Comparison of ENCODE assay signal across 30 cellular contexts in genomic region chr1:56167596-56167995, GRCh38.
"Had no signal": no experiment of that assay in that cellular context is flagged by ENCODE, and none has a peak within 500 bp of the region (broad histone marks: within the 10 kb centered on the region; RNA-seq: fewer than 3 reads in every experiment).

No MANE protein-coding gene starts in this region.

- H3K9me3 ChIP-seq: adrenal gland, body of pancreas, gastrocnemius medialis had no signal

- H3K4me1 ChIP-seq: adrenal gland, body of pancreas, foreskin keratinocyte, gastrocnemius medialis had no signal

- H3K27ac ChIP-seq: adrenal gland, body of pancreas, esophagus muscularis mucosa, foreskin keratinocyte, gastrocnemius medialis, heart left ventricle had no signal

- H3K27me3 ChIP-seq: adrenal gland, body of pancreas, esophagus muscularis mucosa, foreskin keratinocyte, gastrocnemius medialis, heart left ventricle had no signal

- ATAC-seq: activated naive CD8-positive, alpha-beta T cell treated with anti-CD3 and anti-CD28 coated beads, Interleukin-2, amount 50 U/mL, for 24 hours; activated T-cell treated with anti-CD3 and anti-CD28 coated beads, Interleukin-2, amount 50 U/mL, for 4 hours; activated T-helper 17 cell treated with anti-CD3 and anti-CD28 coated beads, Interleukin-2, amount 50 U/mL, for 72 hours; body of pancreas; effector memory CD8-positive, alpha-beta T cell; foreskin keratinocyte; gastrocnemius medialis; heart left ventricle had no signal

- H3K9me3 Mint-ChIP-seq: activated CD4-positive, alpha-beta memory T cell treated with anti-CD3 and anti-CD28 coated beads, Interleukin-2, amount 10 ng/mL, durations not matched to agents 7 days and 5 days; activated CD4-positive, alpha-beta T cell treated with anti-CD3 and anti-CD28 coated beads, Interleukin-2, amount 10 ng/mL, durations not matched to agents 7 days and 5 days; activated naive CD8-positive, alpha-beta T cell treated with anti-CD3 and anti-CD28 coated beads for 36 hours; activated T-helper 17 cell treated with anti-CD3 and anti-CD28 coated beads, Interleukin-2, amount 50 U/mL, for 72 hours had no signal

- H3K27ac Mint-ChIP-seq: activated CD4-positive, alpha-beta memory T cell treated with anti-CD3 and anti-CD28 coated beads, Interleukin-2, amount 10 ng/mL, durations not matched to agents 7 days and 5 days; activated CD4-positive, alpha-beta T cell treated with anti-CD3 and anti-CD28 coated beads, Interleukin-2, amount 10 ng/mL, durations not matched to agents 7 days and 5 days; activated naive CD4-positive, alpha-beta T cell treated with anti-CD3 and anti-CD28 coated beads for 36 hours; activated naive CD4-positive, alpha-beta T cell treated with anti-CD3 and anti-CD28 coated beads, Interleukin-2, amount 50 U/mL, for 24 hours; activated naive CD8-positive, alpha-beta T cell treated with anti-CD3 and anti-CD28 coated beads for 36 hours; activated naive CD8-positive, alpha-beta T cell treated with anti-CD3 and anti-CD28 coated beads, Interleukin-2, amount 50 U/mL, for 24 hours; activated T-helper 17 cell treated with anti-CD3 and anti-CD28 coated beads, Interleukin-2, amount 50 U/mL, for 72 hours; effector memory CD8-positive, alpha-beta T cell had no signal

- H3K4me3 ChIP-seq: adrenal gland, body of pancreas, esophagus muscularis mucosa, gastrocnemius medialis, heart left ventricle had no signal

- H3K36me3 Mint-ChIP-seq: activated naive CD4-positive, alpha-beta T cell treated with anti-CD3 and anti-CD28 coated beads, Interleukin-2, amount 50 U/mL, for 24 hours; activated naive CD8-positive, alpha-beta T cell treated with anti-CD3 and anti-CD28 coated beads for 36 hours had no signal

- H3K27me3 Mint-ChIP-seq: activated CD4-positive, alpha-beta memory T cell treated with anti-CD3 and anti-CD28 coated beads, Interleukin-2, amount 10 ng/mL, durations not matched to agents 7 days and 5 days; activated naive CD8-positive, alpha-beta T cell treated with anti-CD3 and anti-CD28 coated beads for 36 hours had no signal

- DNase-seq: activated CD4-positive, alpha-beta memory T cell treated with anti-CD3 and anti-CD28 coated beads, Interleukin-2, amount 10 ng/mL, durations not matched to agents 7 days and 5 days; activated CD4-positive, alpha-beta T cell treated with anti-CD3 and anti-CD28 coated beads for 1 hour; activated CD4-positive, alpha-beta T cell treated with anti-CD3 and anti-CD28 coated beads for 4 hours; activated CD4-positive, alpha-beta T cell treated with anti-CD3 and anti-CD28 coated beads, Interleukin-2, amount 10 ng/mL, durations not matched to agents 7 days and 5 days; activated CD4-positive, alpha-beta T cell treated with anti-CD3 and anti-CD28 coated beads, Interleukin-2, amount 50 U/mL, for 4 hours; activated CD8-positive, alpha-beta memory T cell treated with anti-CD3 and anti-CD28 coated beads, Interleukin-2, amount 50 U/mL, for 48 hours; activated effector memory CD4-positive, alpha-beta T cell treated with Interleukin-2 at 50 U/mL for 16 hours; activated gamma-delta T cell treated with Interleukin-2 at 50 U/mL for 16 hours; activated naive CD4-positive, alpha-beta T cell treated with anti-CD3 and anti-CD28 coated beads for 36 hours; activated naive CD8-positive, alpha-beta T cell treated with anti-CD3 and anti-CD28 coated beads for 36 hours; activated naive CD8-positive, alpha-beta T cell treated with anti-CD3 and anti-CD28 coated beads, Interleukin-2, amount 50 U/mL, for 24 hours; activated T-cell treated with anti-CD3 and anti-CD28 coated beads, Interleukin-2, amount 50 U/mL, for 4 hours; adrenal gland; amygdala; aorta; body of pancreas; caudate nucleus; cortex of kidney; dermis blood vessel endothelial cell; effector CD4-positive, alpha-beta T cell; effector memory CD8-positive, alpha-beta T cell; erythroblast; foreskin keratinocyte; gastrocnemius medialis; glutamatergic neuron; heart left ventricle; T-helper 2 cell had no signal

- H3K36me3 ChIP-seq: adrenal gland, esophagus muscularis mucosa, gastrocnemius medialis, heart left ventricle had no signal

- H3K4me3 Mint-ChIP-seq: activated CD4-positive, alpha-beta memory T cell treated with anti-CD3 and anti-CD28 coated beads, Interleukin-2, amount 10 ng/mL, durations not matched to agents 7 days and 5 days; activated CD4-positive, alpha-beta T cell treated with anti-CD3 and anti-CD28 coated beads, Interleukin-2, amount 10 ng/mL, durations not matched to agents 7 days and 5 days; activated naive CD4-positive, alpha-beta T cell treated with anti-CD3 and anti-CD28 coated beads for 36 hours; activated naive CD4-positive, alpha-beta T cell treated with anti-CD3 and anti-CD28 coated beads, Interleukin-2, amount 50 U/mL, for 24 hours; activated naive CD8-positive, alpha-beta T cell treated with anti-CD3 and anti-CD28 coated beads for 36 hours; activated naive CD8-positive, alpha-beta T cell treated with anti-CD3 and anti-CD28 coated beads, Interleukin-2, amount 50 U/mL, for 24 hours; activated T-cell treated with anti-CD3 and anti-CD28 coated beads, Interleukin-2, amount 50 U/mL, for 4 hours; activated T-helper 17 cell treated with anti-CD3 and anti-CD28 coated beads, Interleukin-2, amount 50 U/mL, for 72 hours; effector memory CD8-positive, alpha-beta T cell had no signal

- H3K4me1 Mint-ChIP-seq: activated CD4-positive, alpha-beta memory T cell treated with anti-CD3 and anti-CD28 coated beads, Interleukin-2, amount 10 ng/mL, durations not matched to agents 7 days and 5 days; activated CD4-positive, alpha-beta T cell treated with anti-CD3 and anti-CD28 coated beads, Interleukin-2, amount 10 ng/mL, durations not matched to agents 7 days and 5 days; activated naive CD4-positive, alpha-beta T cell treated with anti-CD3 and anti-CD28 coated beads, Interleukin-2, amount 50 U/mL, for 24 hours; activated naive CD8-positive, alpha-beta T cell treated with anti-CD3 and anti-CD28 coated beads for 36 hours; activated naive CD8-positive, alpha-beta T cell treated with anti-CD3 and anti-CD28 coated beads, Interleukin-2, amount 50 U/mL, for 24 hours; activated T-helper 17 cell treated with anti-CD3 and anti-CD28 coated beads, Interleukin-2, amount 50 U/mL, for 72 hours had no signal
